ENCODE assay signal across 18 cellular contexts in the genomic region with DNA sequence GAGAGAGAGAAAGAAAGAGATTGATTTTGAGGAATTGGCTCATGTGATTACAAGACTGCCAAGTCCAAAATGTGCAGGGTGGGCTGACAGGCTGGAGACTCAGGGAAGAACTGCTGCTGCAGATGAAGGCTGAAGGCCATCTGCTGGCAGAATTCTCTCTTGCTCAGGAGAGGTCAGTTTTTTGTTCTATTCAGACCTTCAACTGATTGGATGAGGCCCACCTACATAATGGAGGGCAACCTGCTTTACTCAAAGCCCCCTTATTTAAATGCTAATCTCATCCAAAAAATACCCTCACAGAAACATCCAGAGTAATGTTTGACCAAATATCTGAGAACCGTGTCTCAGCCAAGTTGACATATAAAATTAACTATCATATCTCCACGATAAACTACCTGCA.
"Had no signal": no experiment of that assay in that cellular context is flagged by ENCODE, and none has a peak within 500 bp of the region (broad histone marks: within the 10 kb centered on the region; RNA-seq: fewer than 3 reads in every experiment).

No MANE protein-coding gene starts in this region.

- H3K4me1 ChIP-seq: ascending aorta, left lung, transverse colon, uterus had no signal

- H3K9me3 ChIP-seq: ascending aorta, heart left ventricle, left lung, mucosa of descending colon, transverse colon, uterus had no signal

- FAIRE-seq: colon, frontal cortex, TTC549 had no signal

- H3K4me3 ChIP-seq: ascending aorta, dorsolateral prefrontal cortex, heart left ventricle, left lung, mucosa of descending colon, transverse colon, uterus had no signal

- H3K36me3 ChIP-seq: ascending aorta, heart left ventricle, left lung, transverse colon, uterus had no signal

- H3K27me3 ChIP-seq: ascending aorta, left lung, transverse colon, uterus had no signal

- ATAC-seq: activated T-cell treated with anti-CD3 and anti-CD28 coated beads, Interleukin-2, amount 50 U/mL, for 72 hours; mucosa of descending colon; stimulated activated naive CD8-positive, alpha-beta T cell treated with anti-CD3 and anti-CD28 coated beads, Interleukin-15, Interleukin-2, amounts not matched to agents 100 U/mL and 50 U/mL, for 24 hours had no signal

- H3K27ac ChIP-seq: ascending aorta, dorsolateral prefrontal cortex, heart left ventricle, left lung, transverse colon, uterus had no signal

- DNase-seq: activated CD4-positive, alpha-beta T cell treated with anti-CD3 and anti-CD28 coated beads, Interleukin-2, amount 50 U/mL, for 4 hours; activated effector memory CD4-positive, alpha-beta T cell treated with anti-CD3 and anti-CD28 coated beads, Interleukin-2, amount 50 U/mL, for 16 hours; activated naive CD4-positive, alpha-beta T cell treated with anti-CD3 and anti-CD28 coated beads, Interleukin-2, amount 50 U/mL, for 16 hours; activated T-cell treated with anti-CD3 and anti-CD28 coated beads, Interleukin-2, amount 50 U/mL, for 72 hours; dorsolateral prefrontal cortex; endodermal cell; heart left ventricle; left lung; mucosa of descending colon; naive B cell; stimulated activated naive CD8-positive, alpha-beta T cell treated with anti-CD3 and anti-CD28 coated beads, Interleukin-15, Interleukin-2, amounts not matched to agents 100 U/mL and 50 U/mL, for 24 hours; T-helper 2 cell; transverse colon; uterus had no signal
